ENCODE assay signal across 11 cellular contexts in genomic region chr1:53344921-53345838, GRCh38. TPM values are rescaled to one million over a fixed set of nuclear protein-coding genes. Genes with fewer than 3 reads are reported as not detected.
A peak's percentile ranks its signal among the peaks of the same experiment; 100 is the strongest.
DNase-seq lines count a peak whose midpoint lies in the region; ATAC-seq lines count a peak whose summit lies in the region.
"Had no signal": no experiment of that assay in that cellular context is flagged by ENCODE, and none has a peak within 500 bp of the region (broad histone marks: within the 10 kb centered on the region; RNA-seq: fewer than 3 reads in every experiment).

No MANE protein-coding gene starts in this region.

- peak overlapping the region; percentile 9 for H3K27ac Mint-ChIP-seq in T-helper 2 cell treated with Interferon-gamma antibody and Interleukin-4, amounts not matched to agents 5 μg/mL and 100 μg/mL, for 36 hours

- ATAC-seq in GM21576 (IDR thresholded peaks at IDR 0.05; ENCODE audit: unreplicated experiment) (peak; percentile 88), HG03432 (IDR thresholded peaks at IDR 0.05; ENCODE audit: unreplicated experiment) (peak; percentile 94), sciatic nerve (no peak)

- no peaks in the 10 kb centered on the region for H3K4me1 Mint-ChIP-seq in T-helper 2 cell treated with Interferon-gamma antibody and Interleukin-4, amounts not matched to agents 5 μg/mL and 100 μg/mL, for 36 hours (ENCODE audit: low read depth)

- peaks cover 5% of the 10 kb centered on the region for H3K9me3 Mint-ChIP-seq in T-helper 2 cell treated with Interferon-gamma antibody and Interleukin-4, amounts not matched to agents 5 μg/mL and 100 μg/mL, for 36 hours

- H3K4me3 Mint-ChIP-seq in T-helper 2 cell treated with Interferon-gamma antibody and Interleukin-4, amounts not matched to agents 5 μg/mL and 100 μg/mL, for 36 hours: no peak overlapping the region

- H3K27me3 Mint-ChIP-seq in T-helper 2 cell treated with Interferon-gamma antibody and Interleukin-4, amounts not matched to agents 5 μg/mL and 100 μg/mL, for 36 hours (ENCODE audit: low read depth): no peaks in the 10 kb centered on the region

- no peak for DNase-seq in T-helper 2 cell treated with Interferon-gamma antibody and Interleukin-4, amounts not matched to agents 5 μg/mL and 100 μg/mL, for 36 hours (ENCODE audit: low spot score)
- DNase-seq in T-helper 2 cell: no peak
- peak; percentile 26 for DNase-seq in sciatic nerve (ENCODE audit: low spot score)
- DNase-seq in central memory CD4-positive, alpha-beta T cell: no peak
- DNase-seq in amniotic stem cell (lab: John Stamatoyannopoulos, UW): no peak
- no peak for DNase-seq in NCI-H1417 (lab: John Stamatoyannopoulos, UW)
- DNase-seq: 8988T; activated naive CD4-positive, alpha-beta T cell; effector CD4-positive, alpha-beta T cell had no signal

- peaks cover 1% of the 10 kb centered on the region for H3K36me3 Mint-ChIP-seq in T-helper 2 cell treated with Interferon-gamma antibody and Interleukin-4, amounts not matched to agents 5 μg/mL and 100 μg/mL, for 36 hours (ENCODE audit: low read depth)

- intact Hi-C loops in sciatic nerve (cut with DNase I): no loop called here

RNA-seq across cellular contexts. Expression of gene LRP8, which starts 17.3 kb away (rescaled TPM):
- total RNA-seq in sciatic nerve: 2.4 TPM
